Comparison of ENCODE assay signal across 8 cellular contexts in genomic region chr9:79129865-79130480, GRCh38.
DNase-seq lines count a peak whose midpoint lies in the region; ATAC-seq, FAIRE-seq and TF ChIP-seq lines count a peak whose summit lies in the region.

No MANE protein-coding gene starts in this region.

- H3K36me3 ChIP-seq in HEK293 (ENCODE audit: control insufficient read depth in 2 of 2, insufficient read depth in 1 of 2, low read length in 2 of 2) = no peaks in the 10 kb centered on the region

- peak; percentile 19; the same call in 1 of the 2 replicates for TF ChIP-seq CTCF in HEK293 (tag by site-specific recombination; IDR thresholded peaks at IDR 0.05)

- no peak for ATAC-seq in HG03571 (IDR thresholded peaks at IDR 0.05; ENCODE audit: unreplicated experiment)

- no peak overlapping the region for H3K27ac ChIP-seq in HEK293 (ENCODE audit: extremely low read depth, low read depth, low read length)

- POLR2A ChIA-PET in HEK293 (lab: Yijun Ruan, JAX) = no interaction called here

- no peak overlapping the region for H3K4me3 ChIP-seq in HEK293 (ENCODE audit: low read depth, low read length)

- no peaks in the 10 kb centered on the region for H3K9me3 ChIP-seq in HEK293 (ENCODE audit: control insufficient read depth, insufficient read depth, low read depth, low read length)

- CTCF ChIA-PET in HEK293 (lab: Yijun Ruan, JAX) = interaction anchor here (0.5 to 3.9 kb wide), 30 partner anchors 9 to 1824 kb away, joined by 3 to 21 read pairs (median 4); partner anchors contain the start of gene TLE4

- no peaks in the 10 kb centered on the region; the same call in 1 of the 2 replicates for H3K4me1 ChIP-seq in HEK293 (ENCODE audit: control insufficient read depth, insufficient read depth, low read length)

- FAIRE-seq in islet of Langerhans (lab: Jason Lieb, UNC) = peak; percentile 87

- DNase-seq in CD1c-positive myeloid dendritic cell (ENCODE audit: extremely low spot score) = peak; percentile 43
- peak; percentile 36 for DNase-seq in NOMO-1 treated with DMSO at 0.1 percent for 48 hours (lab: John Stamatoyannopoulos, UW; ENCODE audit: unreplicated experiment)
- DNase-seq in brain pericyte (ENCODE audit: low read depth, low spot score) = peak; percentile 10
- DNase-seq in stimulated activated CD8-positive, alpha-beta memory T cell treated with anti-CD3 and anti-CD28 coated beads, Interleukin-4, amount 100 ng/mL, for 48 hours = peak; percentile 50
- DNase-seq in NCI-H1048 (lab: John Stamatoyannopoulos, UW) = no peak

TF ChIP-seq in HEK293, 187 proteins besides CTCF, POLR2A, EP300 and RAD21:
- no peak for TF ChIP-seq MZF1 (tag by site-specific recombination; IDR thresholded peaks at IDR 0.05; ENCODE audit: borderline replicate concordance)
- TF ChIP-seq HOXD13 (CRISPR knock-in tag; IDR thresholded peaks at IDR 0.05; ENCODE audit: borderline replicate concordance) = no peak
- TF ChIP-seq ZNF654 (tag by site-specific recombination; IDR thresholded peaks at IDR 0.05; ENCODE audit: low read depth) = peak; percentile 51
- TF ChIP-seq KLF8 (tag by site-specific recombination; IDR thresholded peaks at IDR 0.05) = no peak
